Comparison of ENCODE assay signal across 22 cellular contexts in the genomic region with DNA sequence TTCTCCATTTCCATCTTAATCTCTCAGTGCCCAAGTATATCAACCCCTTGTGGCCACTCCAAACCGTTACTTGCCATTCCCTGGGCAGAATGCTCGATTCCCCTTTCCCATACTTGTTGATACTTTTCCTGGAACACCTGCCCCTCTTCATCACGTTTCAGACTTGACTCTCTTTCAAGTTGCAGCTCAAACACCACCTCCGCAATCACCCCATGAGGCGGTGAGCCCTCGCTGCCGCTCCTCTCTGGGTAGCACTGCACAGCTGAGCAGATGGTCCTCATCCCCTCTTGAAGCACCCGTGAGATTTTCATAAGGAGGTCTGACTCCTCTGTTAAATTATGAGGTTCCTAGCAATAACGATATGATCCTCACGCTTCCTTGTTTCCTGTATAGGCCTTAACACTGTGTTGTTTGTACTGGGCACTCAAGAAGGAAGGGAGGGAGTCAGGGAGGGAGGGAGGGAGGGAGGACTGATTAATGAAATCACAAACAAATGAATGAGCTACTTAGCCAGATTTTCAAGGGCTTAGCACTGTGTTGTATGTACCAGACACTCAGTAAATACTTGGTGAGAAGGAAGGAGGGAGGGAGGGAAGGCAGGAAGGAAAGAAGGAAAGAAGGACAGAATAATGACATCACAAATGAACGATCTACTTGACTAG. TPM values are rescaled to one million over a fixed set of nuclear protein-coding genes. Genes with fewer than 3 reads are reported as not detected.
DNase-seq lines count a peak whose midpoint lies in the region; ATAC-seq, FAIRE-seq and TF ChIP-seq lines count a peak whose summit lies in the region.
"Had no signal": no experiment of that assay in that cellular context is flagged by ENCODE, and none has a peak within 500 bp of the region (broad histone marks: within the 10 kb centered on the region; RNA-seq: fewer than 3 reads in every experiment).

No MANE protein-coding gene starts in this region.

- H3K9me3 ChIP-seq in left ventricle myocardium inferior (replicated peaks) (no peaks in the 10 kb centered on the region), right atrium auricular region (no peaks in the 10 kb centered on the region), lower lobe of right lung (no peaks in the 10 kb centered on the region), upper lobe of right lung (no peaks in the 10 kb centered on the region)
- H3K9me3 ChIP-seq: uterus had no signal

- H3K4me3 ChIP-seq in left ventricle myocardium inferior (no peak overlapping the region), right atrium auricular region (no peak overlapping the region), lower lobe of right lung (no peak overlapping the region), upper lobe of right lung (no peak overlapping the region)
- H3K4me3 ChIP-seq: dorsolateral prefrontal cortex, uterus had no signal

- ATAC-seq in lower lobe of right lung = peak; percentile 74 to 78
- peak; percentile 65 for ATAC-seq in upper lobe of right lung
- ATAC-seq: activated T-helper 17 cell treated with anti-CD3 and anti-CD28 coated beads, Interleukin-2, amount 50 U/mL, for 72 hours; natural killer cell treated with Interleukin-12 subunit alpha and Interleukin-12 subunit beta and Interleukin-15 and Interleukin-18, amount 100 ng/mL, for 72 hours had no signal

- intact Hi-C loops in left ventricle myocardium inferior (cut with micrococcal nuclease) (no loop called here), lower lobe of right lung (cut with DNase I) (no loop called here), upper lobe of right lung (cut with DNase I) (no loop called here)

- FAIRE-seq in urothelium cell line (lab: Jason Lieb, UNC) = no peak
- FAIRE-seq: G401.6, GM12891 had no signal

- TF ChIP-seq CTCF in left ventricle myocardium inferior (IDR thresholded peaks at IDR 0.05; ENCODE audit: borderline replicate concordance) (no peak), right atrium auricular region (IDR thresholded peaks at IDR 0.05) (no peak), lower lobe of right lung (IDR thresholded peaks at IDR 0.05) (no peak), upper lobe of right lung (IDR thresholded peaks at IDR 0.05) (no peak)

- H3K4me1 ChIP-seq in left ventricle myocardium inferior (peaks cover 55% of the 10 kb centered on the region), right atrium auricular region (peaks cover 0 to 9% of the 10 kb centered on the region in 2 donors), lower lobe of right lung (peaks cover 38% of the 10 kb centered on the region), upper lobe of right lung (peaks cover 27% of the 10 kb centered on the region)

- no peak for DNase-seq in left ventricle myocardium inferior
- no peak for DNase-seq in right atrium auricular region (ENCODE audit: low spot score)
- DNase-seq in NCI-H510A (lab: John Stamatoyannopoulos, UW) = peak; percentile 89
- DNase-seq in lower lobe of right lung = peak; percentile 40
- peak; percentile 64 for DNase-seq in upper lobe of right lung
- DNase-seq in putamen (ENCODE audit: low spot score) = no peak
- DNase-seq in NCI-H345 (lab: John Stamatoyannopoulos, UW) = no peak
- no peak for DNase-seq in urothelium cell line (ENCODE audit: low spot score)
- DNase-seq: activated B cell treated with CpG ODN at 0.5 μM for 24 hours; activated naive CD8-positive, alpha-beta T cell treated with anti-CD3 and anti-CD28 coated beads, Interleukin-2, amount 50 U/mL, for 24 hours; dorsolateral prefrontal cortex; erythroblast; glutamatergic neuron; stimulated activated naive CD4-positive, alpha-beta T cell; T-helper 1 cell; uterus had no signal

- peaks cover 7% of the 10 kb centered on the region for H3K36me3 ChIP-seq in left ventricle myocardium inferior
- peaks cover 13% of the 10 kb centered on the region for H3K36me3 ChIP-seq in right atrium auricular region
- no peaks in the 10 kb centered on the region for H3K36me3 ChIP-seq in lower lobe of right lung
- H3K36me3 ChIP-seq in upper lobe of right lung = no peaks in the 10 kb centered on the region
- H3K36me3 ChIP-seq: uterus had no signal

- H3K27ac ChIP-seq in left ventricle myocardium inferior (replicated peaks) (peak overlapping the region; percentile 12), right atrium auricular region (peak overlapping the region in 1 of 2 donors; percentile 32), lower lobe of right lung (peak overlapping the region; percentile 44), upper lobe of right lung (peak overlapping the region; percentile 60)

- no peaks in the 10 kb centered on the region for H3K27me3 ChIP-seq in left ventricle myocardium inferior (ENCODE audit: low read depth)
- H3K27me3 ChIP-seq in right atrium auricular region = no peaks in the 10 kb centered on the region
- no peaks in the 10 kb centered on the region for H3K27me3 ChIP-seq in lower lobe of right lung (ENCODE audit: low read depth)
- H3K27me3 ChIP-seq in upper lobe of right lung = no peaks in the 10 kb centered on the region
- H3K27me3 ChIP-seq: dorsolateral prefrontal cortex, uterus had no signal

RNA-seq across cellular contexts. Expression of a gene that starts 8.0 kb away (rescaled TPM):
- total RNA-seq in left ventricle myocardium inferior = 199 TPM
- total RNA-seq in right atrium auricular region = 100 to 1,000 TPM in 1 of 2 donors, 10 to 100 TPM in 1; 69.1 to 143 TPM
- 39.6 TPM for total RNA-seq in lower lobe of right lung
- total RNA-seq in upper lobe of right lung = 40.6 TPM

RNA-seq across cellular contexts. Expression of a gene that starts 27.2 kb away (rescaled TPM):
- total RNA-seq in left ventricle myocardium inferior (42.0 TPM), right atrium auricular region (10 to 100 TPM; 17.3 to 29.9 TPM), lower lobe of right lung (3.5 TPM), upper lobe of right lung (4.6 TPM)
- total RNA-seq: activated B cell treated with CpG ODN at 0.5 μM for 24 hours; activated T-helper 17 cell treated with anti-CD3 and anti-CD28 coated beads, Interleukin-2, amount 50 U/mL, for 72 hours; M059J; natural killer cell treated with Interleukin-12 subunit alpha and Interleukin-12 subunit beta and Interleukin-15 and Interleukin-18, amount 100 ng/mL, for 72 hours; pulmonary artery endothelial cell had no signal

Comparison
In these comparisons a context has a peak if more than half of its experiments do, and no peak if none do; other contexts are left out.
1. DNase-seq: peak in NCI-H510A (single experiment), lower lobe of right lung (single experiment) and upper lobe of right lung (single experiment); none in left ventricle myocardium inferior (single experiment), right atrium auricular region (single experiment), putamen (single experiment), NCI-H345 (single experiment) and urothelium cell line (single experiment).